In genomic region chr13:81591528-81592220, GRCh38 we compare ENCODE assay signal across 8 cellular contexts.
"Had no signal": no experiment of that assay in that cellular context is flagged by ENCODE, and none has a peak within 500 bp of the region (broad histone marks: within the 10 kb centered on the region; RNA-seq: fewer than 3 reads in every experiment).

No MANE protein-coding gene starts in this region.

- H3K4me2 ChIP-seq: GM23338 had no signal

- H3K4me3 ChIP-seq: GM23338, HAP-1 had no signal

- ATAC-seq: GM23338, HCT116, HepG2 had no signal

- H3K4me1 ChIP-seq: HAP-1 had no signal

- H2AFZ ChIP-seq: GM23338 had no signal

- H3K36me3 ChIP-seq: HAP-1 had no signal

- DNase-seq: H7, HFFc6, KBM-7 had no signal

- H3K27ac ChIP-seq: HL-60 had no signal

- FAIRE-seq: HepG2 had no signal

- H3K9me3 ChIP-seq: HAP-1 had no signal
